ENCODE assay signal across 8 cellular contexts in genomic region chr15:76866716-76867321, GRCh38. TPM values are rescaled to one million over a fixed set of nuclear protein-coding genes. Genes with fewer than 3 reads are reported as not detected.
A peak's percentile ranks its signal among the peaks of the same experiment; 100 is the strongest.
DNase-seq lines count a peak whose midpoint lies in the region; ATAC-seq and TF ChIP-seq lines count a peak whose summit lies in the region.

No MANE protein-coding gene starts in this region.

- CTCF ChIA-PET in CD8-positive, alpha-beta T cell (lab: Charles Lee) = interaction anchor here (1.0 to 1.7 kb wide), 3 partner anchors 676 to 677 kb away, joined by 3 to 6 read pairs (median 4); no protein-coding TSS in a partner anchor

- no peak for ATAC-seq in CD8-positive, alpha-beta T cell
- ATAC-seq in T-helper 17 cell (no peak), upper lobe of right lung (no peak), GM18519 (IDR thresholded peaks at IDR 0.05; ENCODE audit: low FRiP score, unreplicated experiment) (no peak), GM18870 (IDR thresholded peaks at IDR 0.05; ENCODE audit: unreplicated experiment) (no peak)

- no peaks in the 10 kb centered on the region for H3K4me1 ChIP-seq in CD8-positive, alpha-beta T cell (ENCODE audit: insufficient read depth, low read length)
- H3K4me1 ChIP-seq in left ventricle myocardium inferior = peaks cover 46% of the 10 kb centered on the region
- no peaks in the 10 kb centered on the region for H3K4me1 ChIP-seq in upper lobe of right lung

- H3K36me3 Mint-ChIP-seq in CD8-positive, alpha-beta T cell = peaks cover 3% of the 10 kb centered on the region
- no peaks in the 10 kb centered on the region for H3K36me3 Mint-ChIP-seq in HFFc6 (ENCODE audit: low read depth)
- no peaks in the 10 kb centered on the region for H3K36me3 Mint-ChIP-seq in T-helper 17 cell (ENCODE audit: low read depth)

- peaks cover 30% of the 10 kb centered on the region for H3K4me1 Mint-ChIP-seq in CD8-positive, alpha-beta T cell (ENCODE audit: low read depth)
- H3K4me1 Mint-ChIP-seq in HFFc6 (ENCODE audit: low read depth) (peaks cover 11% of the 10 kb centered on the region; the same call in 1 of the 2 replicates), T-helper 17 cell (peaks cover 27% of the 10 kb centered on the region)

- H3K4me3 Mint-ChIP-seq in CD8-positive, alpha-beta T cell = no peak overlapping the region
- H3K4me3 Mint-ChIP-seq in HFFc6 (no peak overlapping the region), T-helper 17 cell (no peak overlapping the region)

- no peak overlapping the region for H3K27ac Mint-ChIP-seq in CD8-positive, alpha-beta T cell
- no peak overlapping the region for H3K27ac Mint-ChIP-seq in HFFc6
- peak overlapping the region; percentile 8 for H3K27ac Mint-ChIP-seq in T-helper 17 cell

- no peaks in the 10 kb centered on the region for H3K27me3 ChIP-seq in CD8-positive, alpha-beta T cell (ENCODE audit: insufficient read depth, low read length)
- no peaks in the 10 kb centered on the region for H3K27me3 ChIP-seq in left ventricle myocardium inferior (ENCODE audit: low read depth)
- no peaks in the 10 kb centered on the region for H3K27me3 ChIP-seq in upper lobe of right lung

- no peaks in the 10 kb centered on the region for H3K27me3 Mint-ChIP-seq in CD8-positive, alpha-beta T cell (ENCODE audit: low read depth)
- H3K27me3 Mint-ChIP-seq in HFFc6 (ENCODE audit: insufficient read depth) (no peaks in the 10 kb centered on the region; the same call in 1 of the 2 replicates), T-helper 17 cell (no peaks in the 10 kb centered on the region)

- intact Hi-C loops in CD8-positive, alpha-beta T cell (cut with DNase I, micrococcal nuclease) = loop anchor here (1.0 to 2.0 kb wide), 4 partner anchors 22 to 676 kb away; no protein-coding TSS in a partner anchor
- intact Hi-C loops in left ventricle myocardium inferior (cut with micrococcal nuclease) (no loop called here), upper lobe of right lung (cut with DNase I) (no loop called here)

- TF ChIP-seq CTCF in CD8-positive, alpha-beta T cell (IDR thresholded peaks at IDR 0.05) = peak; percentile 2
- TF ChIP-seq CTCF in HFFc6 (IDR thresholded peaks at IDR 0.05) (peak; percentile 83), left ventricle myocardium inferior (IDR thresholded peaks at IDR 0.05; ENCODE audit: borderline replicate concordance) (peak; percentile 63), upper lobe of right lung (IDR thresholded peaks at IDR 0.05) (peak; percentile 41)

- no peaks in the 10 kb centered on the region for H3K9me3 Mint-ChIP-seq in CD8-positive, alpha-beta T cell
- H3K9me3 Mint-ChIP-seq in HFFc6 = no peaks in the 10 kb centered on the region

- no peaks in the 10 kb centered on the region for H3K36me3 ChIP-seq in CD8-positive, alpha-beta T cell (ENCODE audit: insufficient read depth, low read length)
- no peaks in the 10 kb centered on the region for H3K36me3 ChIP-seq in left ventricle myocardium inferior
- no peaks in the 10 kb centered on the region for H3K36me3 ChIP-seq in upper lobe of right lung

- H3K9me3 ChIP-seq in CD8-positive, alpha-beta T cell (ENCODE audit: low read length) = no peaks in the 10 kb centered on the region
- no peaks in the 10 kb centered on the region for H3K9me3 ChIP-seq in T-helper 17 cell (ENCODE audit: control insufficient read depth, low read length, poor library complexity, severe bottlenecking)
- H3K9me3 ChIP-seq in left ventricle myocardium inferior (replicated peaks) = no peaks in the 10 kb centered on the region
- no peaks in the 10 kb centered on the region for H3K9me3 ChIP-seq in upper lobe of right lung

- H3K4me3 ChIP-seq in CD8-positive, alpha-beta T cell (ENCODE audit: low read depth, low read length) = no peak overlapping the region
- H3K4me3 ChIP-seq in left ventricle myocardium inferior = no peak overlapping the region
- no peak overlapping the region for H3K4me3 ChIP-seq in upper lobe of right lung

- DNase-seq in CD8-positive, alpha-beta T cell = no peak
- DNase-seq in HFFc6 = peak; percentile 56
- DNase-seq in T-helper 17 cell = no peak
- DNase-seq in left ventricle myocardium inferior = no peak
- DNase-seq in upper lobe of right lung = no peak
- no peak for DNase-seq in activated gamma-delta T cell (lab: John Stamatoyannopoulos, UW)

- H3K27ac ChIP-seq in CD8-positive, alpha-beta T cell (ENCODE audit: low read depth, low read length) = no peak overlapping the region
- H3K27ac ChIP-seq in left ventricle myocardium inferior (replicated peaks) (peak overlapping the region; percentile 78), upper lobe of right lung (no peak overlapping the region)

- POLR2A ChIA-PET in CD8-positive, alpha-beta T cell (lab: Charles Lee) = no interaction called here

RNA-seq across cellular contexts. Expression of gene SCAPER, which starts 38.3 kb away (rescaled TPM):
- 10 to 100 TPM; 21.7 to 29.7 TPM for total RNA-seq in CD8-positive, alpha-beta T cell
- total RNA-seq in HFFc6 (2021; fragmentation: NEBNext Ultra II Directional; extraction: Animal tissue kit (Norgen Biotek cat#: 25700)) = 10 to 100 TPM in 1 of 6 experiments, 1 to 10 TPM in 5; 6.9 to 10.1 (median 8.1) TPM
- 10 to 100 TPM; 33.7 to 36.6 TPM for total RNA-seq in T-helper 17 cell
- 42.6 TPM for total RNA-seq in left ventricle myocardium inferior
- total RNA-seq in upper lobe of right lung = 44.3 TPM

Comparison
In these comparisons a context has a peak if more than half of its experiments do, and no peak if none do; other contexts are left out.
1. CTCF ChIP-seq: peak in every context shown above with its lines; median percentile 83 in HFFc6; 63 in left ventricle myocardium inferior; 41 in upper lobe of right lung; 2 in CD8-positive, alpha-beta T cell.
2. intact Hi-C loops: an anchor here in CD8-positive, alpha-beta T cell (1.0 to 2.0 kb wide); none called in left ventricle myocardium inferior and upper lobe of right lung.